ENCODE assay signal across 16 cellular contexts in the genomic region with DNA sequence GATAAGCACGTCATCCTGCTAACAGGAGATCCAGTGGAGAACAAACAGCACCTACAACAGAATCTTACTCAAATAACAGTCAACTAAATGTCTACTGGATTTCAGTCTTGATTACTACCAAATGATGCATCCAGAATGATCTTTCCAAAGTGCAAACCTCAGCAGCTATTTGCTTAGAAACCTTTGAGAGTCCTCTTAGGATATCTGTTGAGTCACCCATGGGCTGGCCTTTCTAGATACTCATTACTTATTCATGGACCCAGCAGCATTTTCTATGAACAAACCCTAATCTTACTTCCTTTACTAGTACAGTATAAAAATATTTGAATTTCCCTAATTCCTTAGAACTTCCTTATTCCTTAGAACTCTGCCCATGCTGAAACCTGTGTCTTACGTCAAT.
"Had no signal": no experiment of that assay in that cellular context is flagged by ENCODE, and none has a peak within 500 bp of the region (broad histone marks: within the 10 kb centered on the region; RNA-seq: fewer than 3 reads in every experiment).

No MANE protein-coding gene starts in this region.

- H3K9me3 Mint-ChIP-seq: activated CD4-positive, alpha-beta T cell treated with anti-CD3 and anti-CD28 coated beads, Interleukin-2, amount 10 ng/mL, durations not matched to agents 24 days and 14 days had no signal

- H3K4me1 ChIP-seq: body of pancreas, heart left ventricle, right atrium auricular region had no signal

- H3K9me3 ChIP-seq: body of pancreas, thoracic aorta had no signal

- H3K36me3 ChIP-seq: heart left ventricle, right atrium auricular region, thoracic aorta had no signal

- H3K27me3 ChIP-seq: body of pancreas, heart left ventricle, right atrium auricular region had no signal

- DNase-seq: activated B cell treated with CpG ODN at 0.5 μM for 24 hours; activated CD4-positive, alpha-beta T cell treated with anti-CD3 and anti-CD28 coated beads, Interleukin-2, amount 10 ng/mL, durations not matched to agents 24 days and 14 days; activated naive CD4-positive, alpha-beta T cell treated with anti-CD3 and anti-CD28 coated beads for 36 hours; body of pancreas; cerebellar nuclear complex; dermis blood vessel endothelial cell; endodermal cell; foreskin fibroblast; heart left ventricle; naive thymus-derived CD8-positive, alpha-beta T cell; posterior cingulate gyrus; stimulated activated CD4-positive, alpha-beta T cell treated with anti-CD3 and anti-CD28 coated beads, Interleukin-4, amount 100 ng/mL, for 4 hours; stimulated activated naive CD8-positive, alpha-beta T cell treated with anti-CD3 and anti-CD28 coated beads, Interleukin-15, amount 100 ng/mL, for 72 hours had no signal

- H3K27me3 Mint-ChIP-seq: activated B cell treated with CpG ODN at 0.5 μM for 24 hours; activated CD4-positive, alpha-beta T cell treated with anti-CD3 and anti-CD28 coated beads, Interleukin-2, amount 10 ng/mL, durations not matched to agents 24 days and 14 days; naive thymus-derived CD8-positive, alpha-beta T cell; stimulated activated naive CD8-positive, alpha-beta T cell treated with anti-CD3 and anti-CD28 coated beads, Interleukin-15, amount 100 ng/mL, for 72 hours had no signal

- H3K4me1 Mint-ChIP-seq: activated B cell treated with CpG ODN at 0.5 μM for 24 hours; activated CD4-positive, alpha-beta T cell treated with anti-CD3 and anti-CD28 coated beads, Interleukin-2, amount 10 ng/mL, durations not matched to agents 24 days and 14 days; naive thymus-derived CD8-positive, alpha-beta T cell; stimulated activated naive CD8-positive, alpha-beta T cell treated with anti-CD3 and anti-CD28 coated beads, Interleukin-15, amount 100 ng/mL, for 72 hours had no signal

- H3K27ac Mint-ChIP-seq: activated B cell treated with CpG ODN at 0.5 μM for 24 hours; activated CD4-positive, alpha-beta T cell treated with anti-CD3 and anti-CD28 coated beads, Interleukin-2, amount 10 ng/mL, durations not matched to agents 24 days and 14 days; activated naive CD4-positive, alpha-beta T cell treated with anti-CD3 and anti-CD28 coated beads for 36 hours; endodermal cell; naive thymus-derived CD8-positive, alpha-beta T cell had no signal

- H3K4me3 ChIP-seq: body of pancreas, heart left ventricle, right atrium auricular region, skin epidermis, thoracic aorta had no signal

- H3K36me3 Mint-ChIP-seq: naive thymus-derived CD8-positive, alpha-beta T cell had no signal

- H3K27ac ChIP-seq: body of pancreas, heart left ventricle, right atrium auricular region, skin epidermis, thoracic aorta had no signal

- ATAC-seq: body of pancreas; heart left ventricle; naive thymus-derived CD8-positive, alpha-beta T cell; stimulated activated naive CD8-positive, alpha-beta T cell treated with anti-CD3 and anti-CD28 coated beads, Interleukin-15, amount 100 ng/mL, for 72 hours had no signal

- H3K4me3 Mint-ChIP-seq: activated B cell treated with CpG ODN at 0.5 μM for 24 hours; activated CD4-positive, alpha-beta T cell treated with anti-CD3 and anti-CD28 coated beads, Interleukin-2, amount 10 ng/mL, durations not matched to agents 24 days and 14 days; activated naive CD4-positive, alpha-beta T cell treated with anti-CD3 and anti-CD28 coated beads for 36 hours; endodermal cell; naive thymus-derived CD8-positive, alpha-beta T cell; stimulated activated naive CD8-positive, alpha-beta T cell treated with anti-CD3 and anti-CD28 coated beads, Interleukin-15, amount 100 ng/mL, for 72 hours had no signal
